Comparison of ENCODE assay signal across 25 cellular contexts in genomic region chr11:119192111-119192510, GRCh38. TPM values are rescaled to one million over a fixed set of nuclear protein-coding genes. Genes with fewer than 3 reads are reported as not detected.
DNase-seq lines count a peak whose midpoint lies in the region; ATAC-seq and TF ChIP-seq lines count a peak whose summit lies in the region.
"Had no signal": no experiment of that assay in that cellular context is flagged by ENCODE, and none has a peak within 500 bp of the region (broad histone marks: within the 10 kb centered on the region; RNA-seq: fewer than 3 reads in every experiment).

No MANE protein-coding gene starts in this region.

- H3K27ac Mint-ChIP-seq in progenitor cell of endocrine pancreas = no peak overlapping the region
- H3K27ac Mint-ChIP-seq: CD4-positive, alpha-beta memory T cell; H9; nephron; T-helper 2 cell treated with Interferon-gamma antibody and Interleukin-4, amounts not matched to agents 5 μg/mL and 100 μg/mL, for 36 hours had no signal

- H3K36me3 Mint-ChIP-seq in progenitor cell of endocrine pancreas (ENCODE audit: insufficient read depth) = no peaks in the 10 kb centered on the region
- H3K36me3 Mint-ChIP-seq: CD4-positive, alpha-beta memory T cell had no signal

- TF ChIP-seq CTCF in choroid plexus epithelial cell (conservative IDR thresholded peaks at IDR 0.05; ENCODE audit: low read depth, low read length) (no peak), progenitor cell of endocrine pancreas (IDR thresholded peaks at IDR 0.05; ENCODE audit: unreplicated experiment) (no peak)

- intact Hi-C loops in posterior vena cava (cut with DNase I) = loop anchor here (5.0 to 10.0 kb wide), 2 partner anchors 47 to 1050 kb away; partner anchors contain the start of genes ABCG4 (in 1 of the 2) and POU2F3 (in 1 of the 2)

- H3K4me3 ChIP-seq in choroid plexus epithelial cell (ENCODE audit: low read depth, low read length) = no peak overlapping the region
- H3K4me3 ChIP-seq: gastrocnemius medialis, sigmoid colon, SK-N-MC had no signal

- no peak for ATAC-seq in HG03039 (IDR thresholded peaks at IDR 0.05; ENCODE audit: unreplicated experiment)
- ATAC-seq: gastrocnemius medialis, left ventricle myocardium superior had no signal

- H3K9me3 Mint-ChIP-seq in progenitor cell of endocrine pancreas (ENCODE audit: low read depth) = no peaks in the 10 kb centered on the region
- H3K9me3 Mint-ChIP-seq: H9; nephron; T-helper 2 cell treated with Interferon-gamma antibody and Interleukin-4, amounts not matched to agents 5 μg/mL and 100 μg/mL, for 36 hours had no signal

- peak; percentile 10 for DNase-seq in GM04503 (ENCODE audit: low read depth)
- peak; percentile 69 for DNase-seq in NOMO-1 treated with DMSO at 0.1 percent for 48 hours (lab: John Stamatoyannopoulos, UW; ENCODE audit: unreplicated experiment)
- peak; percentile 47 for DNase-seq in choroid plexus epithelial cell (ENCODE audit: low read depth)
- DNase-seq in posterior vena cava (ENCODE audit: low spot score) = peak; percentile 19
- DNase-seq in progenitor cell of endocrine pancreas (ENCODE audit: low spot score, unreplicated experiment) = no peak
- DNase-seq in DMS153 (lab: John Stamatoyannopoulos, UW) = no peak
- DNase-seq: activated gamma-delta T cell; brain microvascular endothelial cell; CD4-positive, alpha-beta memory T cell; gastrocnemius medialis; H9; hippocampal formation; left ventricle myocardium superior; NCI-H1105; NCI-H2107; sigmoid colon; substantia nigra had no signal

- H3K4me3 Mint-ChIP-seq in progenitor cell of endocrine pancreas (ENCODE audit: low read depth) = no peak overlapping the region
- H3K4me3 Mint-ChIP-seq: CD4-positive, alpha-beta memory T cell; H9; nephron; T-helper 2 cell treated with Interferon-gamma antibody and Interleukin-4, amounts not matched to agents 5 μg/mL and 100 μg/mL, for 36 hours had no signal

- H3K4me1 Mint-ChIP-seq in progenitor cell of endocrine pancreas (ENCODE audit: low read depth) = peaks cover 14% of the 10 kb centered on the region

- H3K27me3 Mint-ChIP-seq in progenitor cell of endocrine pancreas = no peaks in the 10 kb centered on the region

RNA-seq across cellular contexts. Expression of gene NHERF4, which starts 6.8 kb away (rescaled TPM):
- total RNA-seq in posterior vena cava (under 1 TPM in 1 of 2 donors, not detected in 1; 0.14 TPM), progenitor cell of endocrine pancreas (6.2 and 6.3 TPM in 2 replicates)
- total RNA-seq: dermis microvascular lymphatic vessel endothelial cell, endothelial cell of umbilical vein, NCI-H460 had no signal

RNA-seq across cellular contexts. Expression of gene CBL, which starts 14.0 kb away (rescaled TPM):
- total RNA-seq in posterior vena cava = 10 to 100 TPM; 23.3 to 32.8 TPM
- 26.4 and 26.5 TPM in 2 replicates for total RNA-seq in progenitor cell of endocrine pancreas

RNA-seq across cellular contexts. Expression of gene NLRX1, which starts 23.6 kb away (rescaled TPM):
- total RNA-seq in posterior vena cava (10 to 100 TPM; 14.9 to 23.9 TPM), progenitor cell of endocrine pancreas (14.7 and 15.9 TPM in 2 replicates)

RNA-seq across cellular contexts. Expression of gene ABCG4, which starts 43.3 kb away (rescaled TPM):
- total RNA-seq in posterior vena cava = under 1 TPM; 0.23 to 0.43 TPM
- 0.53 and 0.78 TPM in 2 replicates for total RNA-seq in progenitor cell of endocrine pancreas
- total RNA-seq: dermis microvascular lymphatic vessel endothelial cell, gastrocnemius medialis, HT-29, NCI-H460 had no signal

Comparison
In these comparisons a context has a peak if more than half of its experiments do, and no peak if none do; other contexts are left out.
1. DNase-seq: peak in GM04503 (single experiment), NOMO-1 treated with DMSO at 0.1 percent for 48 hours (single experiment), choroid plexus epithelial cell (single experiment) and posterior vena cava (single experiment); none in progenitor cell of endocrine pancreas (single experiment) and DMS153 (single experiment).